ENCODE assay signal across 35 cellular contexts in the genomic region with DNA sequence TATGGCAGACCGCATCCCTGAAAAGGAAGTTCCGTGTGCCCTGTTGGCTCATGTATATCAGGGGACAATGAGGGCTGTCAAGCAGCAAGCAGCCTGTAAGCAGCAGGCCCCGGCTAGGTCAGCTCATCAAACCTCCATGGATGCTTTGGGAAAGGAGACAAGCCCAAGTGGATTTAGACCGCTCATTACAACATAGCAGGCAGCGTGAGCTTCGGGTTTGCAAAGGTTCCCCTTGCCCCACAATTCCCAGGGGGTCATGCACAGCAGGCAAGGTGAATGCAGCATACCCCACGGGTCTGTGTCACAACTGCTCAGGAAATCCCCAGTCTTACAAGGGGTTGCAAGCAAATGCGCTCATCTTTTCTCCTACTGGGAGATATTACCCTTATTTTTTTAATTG. TPM values are rescaled to one million over a fixed set of nuclear protein-coding genes. Genes with fewer than 3 reads are reported as not detected.
"Had no signal": no experiment of that assay in that cellular context is flagged by ENCODE, and none has a peak within 500 bp of the region (broad histone marks: within the 10 kb centered on the region; RNA-seq: fewer than 3 reads in every experiment).

No MANE protein-coding gene starts in this region.

- ATAC-seq: activated CD8-positive, alpha-beta memory T cell treated with anti-CD3 and anti-CD28 coated beads, Interleukin-2, amount 10 ng/mL, durations not matched to agents 7 days and 5 days; activated CD8-positive, alpha-beta T cell treated with anti-CD3 and anti-CD28 coated beads, Interleukin-2, amount 10 ng/mL, durations not matched to agents 7 days and 5 days; activated naive CD4-positive, alpha-beta T cell treated with anti-CD3 and anti-CD28 coated beads, Interleukin-2, amount 50 U/mL, for 72 hours; gastroesophageal sphincter; heart right ventricle; WTC11 had no signal

- H3K9me3 ChIP-seq: ascending aorta, colonic mucosa, esophagus squamous epithelium, gastroesophageal sphincter, heart right ventricle had no signal

- DNase-seq: activated CD4-positive, alpha-beta memory T cell treated with anti-CD3 and anti-CD28 coated beads for 36 hours; activated CD4-positive, alpha-beta T cell treated with anti-CD3 and anti-CD28 coated beads for 48 hours; activated CD8-positive, alpha-beta memory T cell treated with anti-CD3 and anti-CD28 coated beads, Interleukin-2, amount 10 ng/mL, durations not matched to agents 7 days and 5 days; activated CD8-positive, alpha-beta memory T cell treated with anti-CD3 and anti-CD28 coated beads, Interleukin-2, amount 50 U/mL, for 4 hours; activated CD8-positive, alpha-beta T cell treated with anti-CD3 and anti-CD28 coated beads, Interleukin-2, amount 10 ng/mL, durations not matched to agents 7 days and 5 days; activated gamma-delta T cell; activated naive CD4-positive, alpha-beta T cell; activated naive CD4-positive, alpha-beta T cell treated with anti-CD3 and anti-CD28 coated beads, Interleukin-2, amount 10 ng/mL, durations not matched to agents 7 days and 5 days; activated naive CD8-positive, alpha-beta T cell treated with anti-CD3 and anti-CD28 coated beads, Interleukin-2, amount 10 ng/mL, durations not matched to agents 7 days and 5 days; activated T-cell treated with anti-CD3 and anti-CD28 coated beads, Interleukin-2, amount 50 U/mL, for 1 hour; activated T-cell treated with anti-CD3 and anti-CD28 coated beads, Interleukin-2, amount 50 U/mL, for 48 hours; central memory CD4-positive, alpha-beta T cell; cerebellar nuclear complex; colonic mucosa; effector CD8-positive, alpha-beta T cell; esophagus squamous epithelium; foreskin melanocyte; heart right ventricle; T-helper 2 cell had no signal

- H3K27me3 ChIP-seq: ascending aorta, breast epithelium, cardiac muscle cell, hepatocyte had no signal

- H2AFZ ChIP-seq: hepatocyte had no signal

- H3K79me2 ChIP-seq: hepatocyte had no signal

- H3K36me3 ChIP-seq: ascending aorta, breast epithelium, cardiac muscle cell, colonic mucosa, esophagus squamous epithelium, gastroesophageal sphincter, heart right ventricle had no signal

- H3K4me1 ChIP-seq: ascending aorta, breast epithelium, colonic mucosa, gastroesophageal sphincter, heart right ventricle had no signal

- H3K4me2 ChIP-seq: hepatocyte had no signal

- H3K27ac ChIP-seq: ascending aorta, breast epithelium, cardiac muscle cell, colonic mucosa, epithelial cell of prostate, esophagus squamous epithelium, gastroesophageal sphincter, heart right ventricle, hepatocyte had no signal

- H3K4me3 ChIP-seq: ascending aorta, breast epithelium, cardiac muscle cell, colonic mucosa, esophagus squamous epithelium, gastroesophageal sphincter, heart right ventricle, hepatocyte had no signal

RNA-seq across cellular contexts. Expression of gene KCNK13, which starts 54.6 kb away (rescaled TPM):
- total RNA-seq: activated CD4-positive, alpha-beta memory T cell treated with anti-CD3 and anti-CD28 coated beads for 36 hours; activated CD8-positive, alpha-beta memory T cell treated with anti-CD3 and anti-CD28 coated beads for 36 hours; activated naive CD4-positive, alpha-beta T cell treated with anti-CD3 and anti-CD28 coated beads, Interleukin-2, amount 50 U/mL, for 72 hours; activated T-helper 1 cell treated with anti-CD3 and anti-CD28 coated beads, Interleukin-12 subunit alpha, Interleukin-12 subunit beta, Interleukin-2, Interleukin-4 antibody, amounts not matched to agents 30 ng/mL and 10 ng/mL and 1 ng/mL, durations not matched to agents 14 hours and 24 hours and 36 hours; activated T-helper 2 cell treated with anti-CD3 and anti-CD28 coated beads, Interferon-gamma antibody, Interleukin-2, Interleukin-4, amounts not matched to agents 10 μg/mL and 5 μg/mL and 100 μg/mL, durations not matched to agents 14 hours and 24 hours and 36 hours; ascending aorta; dermis microvascular lymphatic vessel endothelial cell; endothelial cell of umbilical vein; fibroblast of lung; fibroblast of villous mesenchyme; glomerular endothelial cell had no signal
